ENCODE assay signal across 8 cellular contexts in genomic region chr5:151079838-151080619, GRCh38. TPM values are rescaled to one million over a fixed set of nuclear protein-coding genes. Genes with fewer than 3 reads are reported as not detected.
A peak's percentile ranks its signal among the peaks of the same experiment; 100 is the strongest.
DNase-seq lines count a peak whose midpoint lies in the region; ATAC-seq and TF ChIP-seq lines count a peak whose summit lies in the region.

No MANE protein-coding gene starts in this region.

- peak overlapping the region; percentile 66 to 98 for H3K27ac Mint-ChIP-seq in effector memory CD8-positive, alpha-beta T cell

- no peaks in the 10 kb centered on the region for H3K79me2 ChIP-seq in neural cell (replicated peaks; ENCODE audit: insufficient read depth, low read length)

- H3K4me2 ChIP-seq in neural cell (ENCODE audit: low read length), result peak overlapping the region; percentile 60

- H3K27ac ChIP-seq in SK-N-MC, result peak overlapping the region; percentile 75; the same call in 1 of the 2 replicates
- H3K27ac ChIP-seq in neural cell (ENCODE audit: low read length), result no peak overlapping the region

- no peak for TF ChIP-seq EP300 in neural cell (conservative IDR thresholded peaks at IDR 0.05; ENCODE audit: poor library complexity, severe bottlenecking)

- TF ChIP-seq RAD21 in neural cell (conservative IDR thresholded peaks at IDR 0.05), result peak; percentile 12

- peak; percentile 76 for DNase-seq in stimulated activated CD4-positive, alpha-beta T cell treated with anti-CD3 and anti-CD28 coated beads, Interleukin-15, amount 100 ng/mL, for 24 hours
- DNase-seq in stimulated activated CD4-positive, alpha-beta T cell treated with anti-CD3 and anti-CD28 coated beads, Interleukin-4, amount 100 ng/mL, for 4 hours, result no peak
- DNase-seq in SK-N-MC (ENCODE audit: low read depth, low spot score), result no peak
- no peak for DNase-seq in effector memory CD8-positive, alpha-beta T cell

- H4K20me1 ChIP-seq in neural cell (ENCODE audit: insufficient read depth), result no peaks in the 10 kb centered on the region

- H3K4me1 Mint-ChIP-seq in effector memory CD8-positive, alpha-beta T cell (ENCODE audit: low read depth in 2 of 2), result peaks cover 65 to 72% of the 10 kb centered on the region in 2 donors

- H3K9me2 ChIP-seq in neural cell (ENCODE audit: insufficient read depth, low read length), result no peaks in the 10 kb centered on the region

- no peak overlapping the region for H2AFZ ChIP-seq in neural cell (ENCODE audit: low read depth, low read length)

- H3K4me3 ChIP-seq in SK-N-MC, result peak overlapping the region; percentile 98
- peak overlapping the region; percentile 87 for H3K4me3 ChIP-seq in neural cell (ENCODE audit: low read length)

- no peak for TF ChIP-seq CTCF in neural cell (IDR thresholded peaks at IDR 0.05; ENCODE audit: poor library complexity, severe bottlenecking)

- H3K9me3 ChIP-seq in SK-N-MC (ENCODE audit: low read depth, low read length) (no peaks in the 10 kb centered on the region), neural cell (ENCODE audit: low read length) (no peaks in the 10 kb centered on the region)

- no peaks in the 10 kb centered on the region for H3K9me3 Mint-ChIP-seq in effector memory CD8-positive, alpha-beta T cell

- H3K4me3 Mint-ChIP-seq in effector memory CD8-positive, alpha-beta T cell, result peak overlapping the region; percentile 81 to 87

- peak overlapping the region; percentile 93 for H3K9ac ChIP-seq in SK-N-MC (ENCODE audit: insufficient read length)
- H3K9ac ChIP-seq in neural cell (ENCODE audit: low read length), result peak overlapping the region; percentile 82

- no peaks in the 10 kb centered on the region for H3K36me3 ChIP-seq in SK-N-MC (ENCODE audit: insufficient read depth, low read length)
- H3K36me3 ChIP-seq in neural cell (ENCODE audit: insufficient read depth, low read length), result no peaks in the 10 kb centered on the region

- no peaks in the 10 kb centered on the region for H3F3A ChIP-seq in neural cell (ENCODE audit: insufficient read depth, low read length, poor library complexity, severe bottlenecking)

- H3K27me3 ChIP-seq in neural cell (ENCODE audit: insufficient read depth, low read depth, low read length), result no peaks in the 10 kb centered on the region

- no peak for ATAC-seq in effector memory CD8-positive, alpha-beta T cell (replicated peaks)
- ATAC-seq in HG03460 (IDR thresholded peaks at IDR 0.05; ENCODE audit: unreplicated experiment), result no peak
- ATAC-seq in HG02610 (IDR thresholded peaks at IDR 0.05; ENCODE audit: unreplicated experiment), result no peak
- no peak for ATAC-seq in HG03457 (IDR thresholded peaks at IDR 0.05; ENCODE audit: unreplicated experiment)

- H3K27me3 Mint-ChIP-seq in effector memory CD8-positive, alpha-beta T cell, result no peaks in the 10 kb centered on the region

- H3K36me3 Mint-ChIP-seq in effector memory CD8-positive, alpha-beta T cell (ENCODE audit: insufficient read depth), result peaks cover 45% of the 10 kb centered on the region

TF ChIP-seq in neural cell, 6 proteins besides CTCF, POLR2A, EP300 and RAD21:
- TF ChIP-seq EZH2 (IDR thresholded peaks at IDR 0.05; ENCODE audit: borderline replicate concordance, insufficient read depth, low read length, poor library complexity, severe bottlenecking) (no peak), SMC3 (conservative IDR thresholded peaks at IDR 0.05; ENCODE audit: poor library complexity) (no peak), MXI1 (conservative IDR thresholded peaks at IDR 0.05; ENCODE audit: poor library complexity, severe bottlenecking) (peak; percentile 54), POLR2AphosphoS5 (IDR thresholded peaks at IDR 0.05) (no peak), TAF1 (IDR thresholded peaks at IDR 0.05; ENCODE audit: low read depth) (no peak)
- TF ChIP-seq, protein P1, sequence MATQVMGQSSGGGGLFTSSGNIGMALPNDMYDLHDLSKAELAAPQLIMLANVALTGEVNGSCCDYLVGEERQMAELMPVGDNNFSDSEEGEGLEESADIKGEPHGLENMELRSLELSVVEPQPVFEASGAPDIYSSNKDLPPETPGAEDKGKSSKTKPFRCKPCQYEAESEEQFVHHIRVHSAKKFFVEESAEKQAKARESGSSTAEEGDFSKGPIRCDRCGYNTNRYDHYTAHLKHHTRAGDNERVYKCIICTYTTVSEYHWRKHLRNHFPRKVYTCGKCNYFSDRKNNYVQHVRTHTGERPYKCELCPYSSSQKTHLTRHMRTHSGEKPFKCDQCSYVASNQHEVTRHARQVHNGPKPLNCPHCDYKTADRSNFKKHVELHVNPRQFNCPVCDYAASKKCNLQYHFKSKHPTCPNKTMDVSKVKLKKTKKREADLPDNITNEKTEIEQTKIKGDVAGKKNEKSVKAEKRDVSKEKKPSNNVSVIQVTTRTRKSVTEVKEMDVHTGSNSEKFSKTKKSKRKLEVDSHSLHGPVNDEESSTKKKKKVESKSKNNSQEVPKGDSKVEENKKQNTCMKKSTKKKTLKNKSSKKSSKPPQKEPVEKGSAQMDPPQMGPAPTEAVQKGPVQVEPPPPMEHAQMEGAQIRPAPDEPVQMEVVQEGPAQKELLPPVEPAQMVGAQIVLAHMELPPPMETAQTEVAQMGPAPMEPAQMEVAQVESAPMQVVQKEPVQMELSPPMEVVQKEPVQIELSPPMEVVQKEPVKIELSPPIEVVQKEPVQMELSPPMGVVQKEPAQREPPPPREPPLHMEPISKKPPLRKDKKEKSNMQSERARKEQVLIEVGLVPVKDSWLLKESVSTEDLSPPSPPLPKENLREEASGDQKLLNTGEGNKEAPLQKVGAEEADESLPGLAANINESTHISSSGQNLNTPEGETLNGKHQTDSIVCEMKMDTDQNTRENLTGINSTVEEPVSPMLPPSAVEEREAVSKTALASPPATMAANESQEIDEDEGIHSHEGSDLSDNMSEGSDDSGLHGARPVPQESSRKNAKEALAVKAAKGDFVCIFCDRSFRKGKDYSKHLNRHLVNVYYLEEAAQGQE (IDR thresholded peaks at IDR 0.05; ENCODE audit: borderline replicate concordance), result no peak

RNA-seq across cellular contexts. Expression of gene TNIP1, which starts 0.8 kb away (rescaled TPM):
- 3.1 and 3.3 TPM in 2 replicates for polyA plus RNA-seq in neural cell
- polyA minus RNA-seq in neural cell, result 4.2 and 4.9 TPM in 2 replicates

RNA-seq across cellular contexts. Expression of gene GPX3, which starts 59.6 kb away (rescaled TPM):
- polyA plus RNA-seq in neural cell, result 4.0 and 5.1 TPM in 2 replicates
- 3.2 and 5.2 TPM in 2 replicates for polyA minus RNA-seq in neural cell
